In genomic region chr9:136881691-136882108, GRCh38 we compare ENCODE assay signal across 8 cellular contexts. TPM values are rescaled to one million over a fixed set of nuclear protein-coding genes. Genes with fewer than 3 reads are reported as not detected.
DNase-seq lines count a peak whose midpoint lies in the region; ATAC-seq and TF ChIP-seq lines count a peak whose summit lies in the region.

No MANE protein-coding gene starts in this region.

- H3K4me3 ChIP-seq in lower lobe of right lung: peak overlapping the region; percentile 36
- peak overlapping the region; percentile 47 for H3K4me3 ChIP-seq in thoracic aorta
- no peak overlapping the region for H3K4me3 ChIP-seq in WERI-Rb-1 (ENCODE audit: low read depth, low read length)
- no peak overlapping the region for H3K4me3 ChIP-seq in ascending aorta

- peaks cover 51% of the 10 kb centered on the region for H3K4me1 Mint-ChIP-seq in activated T-cell treated with anti-CD3 and anti-CD28 coated beads, Interleukin-2, amount 50 U/mL, for 72 hours (ENCODE audit: low read depth)

- H3K4me1 ChIP-seq in lower lobe of right lung (peaks cover 23% of the 10 kb centered on the region), thoracic aorta (ENCODE audit: control insufficient read depth in 1 of 2, low read depth in 2 of 2) (peaks cover 0 to 19% of the 10 kb centered on the region in 2 donors), ascending aorta (no peaks in the 10 kb centered on the region)

- DNase-seq in D341Med (ENCODE audit: low spot score) (peak; percentile 15), HT1080 (ENCODE audit: low read depth) (peak; percentile 35), lower lobe of right lung (no peak), thoracic aorta (ENCODE audit: low spot score) (no peak), WERI-Rb-1 (no peak), ascending aorta (ENCODE audit: low spot score in 2 of 2) (no peak)
- peak; percentile 65 to 75 for DNase-seq in activated T-cell treated with anti-CD3 and anti-CD28 coated beads, Interleukin-2, amount 50 U/mL, for 72 hours

- H3K36me3 Mint-ChIP-seq in activated T-cell treated with anti-CD3 and anti-CD28 coated beads, Interleukin-2, amount 50 U/mL, for 72 hours (ENCODE audit: insufficient read depth in 2 of 2): no peaks in the 10 kb centered on the region

- ATAC-seq in activated T-cell treated with anti-CD3 and anti-CD28 coated beads, Interleukin-2, amount 50 U/mL, for 72 hours (replicated peaks in 1 of 2): peak; percentile 24 to 45
- ATAC-seq in lower lobe of right lung (no peak), thoracic aorta (ENCODE audit: insufficient number of reproducible peaks, low FRiP score, low read depth) (no peak), HG03469 (IDR thresholded peaks at IDR 0.05; ENCODE audit: unreplicated experiment) (no peak)

- H3K27me3 ChIP-seq in lower lobe of right lung (ENCODE audit: low read depth) (no peaks in the 10 kb centered on the region), thoracic aorta (replicated peaks; ENCODE audit: insufficient read depth) (no peaks in the 10 kb centered on the region), WERI-Rb-1 (ENCODE audit: insufficient read depth, low read depth, severe bottlenecking) (no peaks in the 10 kb centered on the region), ascending aorta (no peaks in the 10 kb centered on the region)

- peak overlapping the region; percentile 82 to 83 for H3K4me3 Mint-ChIP-seq in activated T-cell treated with anti-CD3 and anti-CD28 coated beads, Interleukin-2, amount 50 U/mL, for 72 hours

- no peaks in the 10 kb centered on the region for H3K9me3 Mint-ChIP-seq in activated T-cell treated with anti-CD3 and anti-CD28 coated beads, Interleukin-2, amount 50 U/mL, for 72 hours

- no peaks in the 10 kb centered on the region for H3K36me3 ChIP-seq in lower lobe of right lung
- H3K36me3 ChIP-seq in thoracic aorta: no peaks in the 10 kb centered on the region
- peaks cover 4% of the 10 kb centered on the region for H3K36me3 ChIP-seq in WERI-Rb-1
- H3K36me3 ChIP-seq in ascending aorta: no peaks in the 10 kb centered on the region

- H3K9me3 ChIP-seq in lower lobe of right lung: no peaks in the 10 kb centered on the region
- no peaks in the 10 kb centered on the region for H3K9me3 ChIP-seq in thoracic aorta
- H3K9me3 ChIP-seq in WERI-Rb-1 (ENCODE audit: severe bottlenecking): no peaks in the 10 kb centered on the region
- no peaks in the 10 kb centered on the region for H3K9me3 ChIP-seq in ascending aorta

- no peak for TF ChIP-seq CTCF in lower lobe of right lung (IDR thresholded peaks at IDR 0.05)
- TF ChIP-seq CTCF in thoracic aorta (IDR thresholded peaks at IDR 0.05): no peak
- no peak for TF ChIP-seq CTCF in WERI-Rb-1 (IDR thresholded peaks at IDR 0.05; ENCODE audit: low read depth, low read length)
- no peak for TF ChIP-seq CTCF in ascending aorta (IDR thresholded peaks at IDR 0.05)

- no peaks in the 10 kb centered on the region for H3K27me3 Mint-ChIP-seq in activated T-cell treated with anti-CD3 and anti-CD28 coated beads, Interleukin-2, amount 50 U/mL, for 72 hours (ENCODE audit: low read depth)

- H3K27ac ChIP-seq in lower lobe of right lung: peak overlapping the region; percentile 65
- no peak overlapping the region for H3K27ac ChIP-seq in thoracic aorta
- no peak overlapping the region for H3K27ac ChIP-seq in WERI-Rb-1
- H3K27ac ChIP-seq in ascending aorta: no peak overlapping the region

- intact Hi-C loops in lower lobe of right lung (cut with DNase I) (no loop called here), ascending aorta (cut with DNase I) (no loop called here)

- H3K27ac Mint-ChIP-seq in activated T-cell treated with anti-CD3 and anti-CD28 coated beads, Interleukin-2, amount 50 U/mL, for 72 hours: peak overlapping the region; percentile 41

RNA-seq across cellular contexts. Expression of gene TRAF2, which starts 4.6 kb away (rescaled TPM):
- 16.9 and 18.5 TPM in 2 replicates for total RNA-seq in HT1080 (2014; rRNA removed; shearing (Covaris generic))
- polyA plus RNA-seq in HT1080 (2015; cell fraction: cytosol; rRNA removed): 16.8 and 20.3 TPM in 2 replicates
- polyA plus RNA-seq in HT1080 (2015; cell fraction: nucleus; rRNA removed): 23.4 and 26.6 TPM in 2 replicates
- 10 to 100 TPM; 53.5 to 73.3 TPM for total RNA-seq in activated T-cell treated with anti-CD3 and anti-CD28 coated beads, Interleukin-2, amount 50 U/mL, for 72 hours
- 16.5 TPM for total RNA-seq in lower lobe of right lung
- total RNA-seq in thoracic aorta: 10 to 100 TPM; 11.6 to 12.9 TPM
- 4.4 TPM for total RNA-seq in ascending aorta

RNA-seq across cellular contexts. Expression of gene EDF1, which starts 15.6 kb away (rescaled TPM):
- total RNA-seq in HT1080 (2014; rRNA removed; shearing (Covaris generic)): 301 and 357 TPM in 2 replicates
- 305 and 309 TPM in 2 replicates for polyA plus RNA-seq in HT1080 (2015; cell fraction: cytosol; rRNA removed)
- polyA plus RNA-seq in HT1080 (2015; cell fraction: nucleus; rRNA removed): 195 and 200 TPM in 2 replicates
- 100 to 1,000 TPM; 254 to 267 TPM for total RNA-seq in activated T-cell treated with anti-CD3 and anti-CD28 coated beads, Interleukin-2, amount 50 U/mL, for 72 hours
- total RNA-seq in lower lobe of right lung: 230 TPM
- total RNA-seq in thoracic aorta: 100 to 1,000 TPM; 200 to 240 TPM
- total RNA-seq in ascending aorta: 140 TPM

RNA-seq across cellular contexts. Expression of gene MAMDC4, which starts 29.6 kb away (rescaled TPM):
- total RNA-seq in HT1080 (2014; rRNA removed; shearing (Covaris generic)): 5.5 and 7.4 TPM in 2 replicates
- polyA plus RNA-seq in HT1080 (2015; cell fraction: cytosol; rRNA removed): 1.3 and 1.5 TPM in 2 replicates
- 50.1 and 50.4 TPM in 2 replicates for polyA plus RNA-seq in HT1080 (2015; cell fraction: nucleus; rRNA removed)
- total RNA-seq in activated T-cell treated with anti-CD3 and anti-CD28 coated beads, Interleukin-2, amount 50 U/mL, for 72 hours: 10 to 100 TPM; 11.7 to 14.8 TPM
- total RNA-seq in lower lobe of right lung: 13.5 TPM
- total RNA-seq in thoracic aorta: 1 to 10 TPM; 1.8 to 2.8 TPM
- 5.0 TPM for total RNA-seq in ascending aorta

RNA-seq across cellular contexts. Expression of gene PHPT1, which starts 32.5 kb away (rescaled TPM):
- total RNA-seq in HT1080 (2014; rRNA removed; shearing (Covaris generic)): 124 and 165 TPM in 2 replicates
- 128 and 173 TPM in 2 replicates for polyA plus RNA-seq in HT1080 (2015; cell fraction: cytosol; rRNA removed)
- 149 and 152 TPM in 2 replicates for polyA plus RNA-seq in HT1080 (2015; cell fraction: nucleus; rRNA removed)
- 100 to 1,000 TPM in 1 of 2 donors, 10 to 100 TPM in 1; 95.7 to 111 TPM for total RNA-seq in activated T-cell treated with anti-CD3 and anti-CD28 coated beads, Interleukin-2, amount 50 U/mL, for 72 hours
- total RNA-seq in lower lobe of right lung (93.6 TPM), thoracic aorta (10 to 100 TPM; 37.5 to 92.1 TPM), ascending aorta (108 TPM)

RNA-seq across cellular contexts. Expression of gene AJM1, which starts 39.4 kb away (rescaled TPM):
- 0.87 and 1.5 TPM in 2 replicates for total RNA-seq in HT1080 (2014; rRNA removed; shearing (Covaris generic))
- polyA plus RNA-seq in HT1080 (2015; cell fraction: cytosol; rRNA removed): 1.4 and 1.7 TPM in 2 replicates
- polyA plus RNA-seq in HT1080 (2015; cell fraction: nucleus; rRNA removed): 8.2 and 11.8 TPM in 2 replicates
- total RNA-seq in activated T-cell treated with anti-CD3 and anti-CD28 coated beads, Interleukin-2, amount 50 U/mL, for 72 hours: 1 to 10 TPM; 5.3 to 5.7 TPM
- total RNA-seq in lower lobe of right lung (3.5 TPM), thoracic aorta (1 to 10 TPM; 7.3 to 9.2 TPM), ascending aorta (5.9 TPM)

Comparison
In these comparisons a context has a peak if more than half of its experiments do, and no peak if none do; other contexts are left out.
1. DNase-seq: peak in D341Med (single experiment), HT1080 (single experiment) and activated T-cell treated with anti-CD3 and anti-CD28 coated beads, Interleukin-2, amount 50 U/mL, for 72 hours (2 of 2); none in lower lobe of right lung (single experiment), thoracic aorta (single experiment), WERI-Rb-1 (single experiment) and ascending aorta (0 of 2).
2. ATAC-seq: peak in activated T-cell treated with anti-CD3 and anti-CD28 coated beads, Interleukin-2, amount 50 U/mL, for 72 hours (2 of 2); none in lower lobe of right lung (0 of 2), thoracic aorta (single experiment) and HG03469 (single experiment).
3. H3K4me3 ChIP-seq: peak in lower lobe of right lung (single experiment) and thoracic aorta (single experiment); none in WERI-Rb-1 (single experiment) and ascending aorta (0 of 2).